Comparison of ENCODE assay signal across 8 cellular contexts in genomic region chr6:122788663-122789062, GRCh38. TPM values are rescaled to one million over a fixed set of nuclear protein-coding genes. Genes with fewer than 3 reads are reported as not detected.
DNase-seq lines count a peak whose midpoint lies in the region; ATAC-seq, FAIRE-seq and TF ChIP-seq lines count a peak whose summit lies in the region.

No MANE protein-coding gene starts in this region.

- H3K4me1 ChIP-seq in K562 (replicated peaks in 1 of 2; ENCODE audit: control insufficient read depth in 2 of 2, insufficient read depth in 2 of 2, low read length in 2 of 2), result peaks cover 6 to 9% of the 10 kb centered on the region in 2 experiments; a peak in 4 of 5 replicates
- H3K4me1 ChIP-seq in lung (ENCODE audit: control insufficient read depth in 2 of 2, insufficient read depth in 2 of 2, low read length in 2 of 2), result peaks cover 0 to 3% of the 10 kb centered on the region in 2 donors
- H3K4me1 ChIP-seq in tibial nerve, result peaks cover 0 to 19% (median 12%) of the 10 kb centered on the region in 4 donors

- H3K9me3 ChIP-seq in K562 (replicated peaks; ENCODE audit: control insufficient read depth, insufficient read depth, low read depth, low read length) (no peaks in the 10 kb centered on the region), lung (ENCODE audit: control insufficient read depth in 2 of 2, insufficient read depth in 1 of 2, low read length in 1 of 2) (no peaks in the 10 kb centered on the region), tibial nerve (no peaks in the 10 kb centered on the region)

- H3K9me1 ChIP-seq in K562 (ENCODE audit: control insufficient read depth, insufficient read depth, low read length), result no peaks in the 10 kb centered on the region

- WGBS in K562 (ENCODE audit: insufficient coverage, low coverage, missing lambda C conversion rate), result 23% methylated on average over 5 of the region's 5 CpGs
- 31 to 33% methylated on average over 5 of the region's 5 CpGs for WGBS in lung, 2 donors
- WGBS in tibial nerve, 2 donors, result 34 to 37% methylated on average over 5 of the region's 5 CpGs

- H3K9ac ChIP-seq in K562 (ENCODE audit: insufficient read depth in 1 of 2, low read depth in 2 of 2, low read length in 2 of 2), result peak overlapping the region in 1 of 2 experiments; percentile 76; a peak in 1 of 4 replicates

- no peaks in the 10 kb centered on the region for H4K20me1 ChIP-seq in K562 (replicated peaks; ENCODE audit: control insufficient read depth, insufficient read depth, low read length)

- peak overlapping the region; percentile 70; the same call in 1 of the 2 replicates for H3K4me3 ChIP-seq in K562
- H3K4me3 ChIP-seq in lung, result peak overlapping the region; percentile 78
- peak overlapping the region; percentile 51 to 88 (median 64) for H3K4me3 ChIP-seq in tibial nerve

- H3K27me3 Mint-ChIP-seq in activated T-cell treated with anti-CD3 and anti-CD28 coated beads, Interleukin-2, amount 50 U/mL, for 4 hours (ENCODE audit: low read depth), result peaks cover 59% of the 10 kb centered on the region

- no TSS peak for BruUV-seq in K562 (replicated peaks; lab: Mats Ljungman, UMichigan)

- POLR2A ChIA-PET in K562 (lab: Yijun Ruan, JAX), result interaction anchor here (0.7 to 0.8 kb wide), 2 partner anchors 76 to 317 kb away, joined by 3 read pairs; partner anchors contain the start of gene SERINC1

- peaks cover 10% of the 10 kb centered on the region for H3K4me1 Mint-ChIP-seq in activated T-cell treated with anti-CD3 and anti-CD28 coated beads, Interleukin-2, amount 50 U/mL, for 4 hours (ENCODE audit: low read depth)

- FAIRE-seq in K562 (lab: Jason Lieb, UNC), result no peak

- no peak for DNase-seq in activated T-cell treated with anti-CD3 and anti-CD28 coated beads, Interleukin-2, amount 50 U/mL, for 4 hours
- DNase-seq in activated T-cell treated with anti-CD3 and anti-CD28 coated beads, Interleukin-2, amount 50 U/mL, for 48 hours, result no peak
- DNase-seq in K562 (ENCODE audit: extremely low read depth in 1 of 4, low spot score in 3 of 4) (no peak), lung (ENCODE audit: low spot score) (no peak), tibial nerve (ENCODE audit: low spot score in 2 of 2) (no peak), dedifferentiated amniotic fluid mesenchymal stem cell (ENCODE audit: extremely low spot score) (no peak), left colon (no peak)

- H3K36me3 Mint-ChIP-seq in activated T-cell treated with anti-CD3 and anti-CD28 coated beads, Interleukin-2, amount 50 U/mL, for 4 hours (ENCODE audit: insufficient read depth), result no peaks in the 10 kb centered on the region

- H2AFZ ChIP-seq in K562 (ENCODE audit: low read depth, low read length), result peak overlapping the region; percentile 99

- TF ChIP-seq RAD21 in K562 (CRISPR knock-in tag; conservative IDR thresholded peaks at IDR 0.05 in 1 of 2, IDR thresholded peaks at IDR 0.05 in 1 of 2), result no peak

- TF ChIP-seq CTCF in K562 (IDR thresholded peaks at IDR 0.05 in 2 of 3, conservative IDR thresholded peaks at IDR 0.05 in 1 of 3; ENCODE audit: insufficient read depth in 2 of 3, low read depth in 1 of 3, low read length in 3 of 3), result no peak
- no peak for TF ChIP-seq CTCF in lung (IDR thresholded peaks at IDR 0.05; ENCODE audit: control extremely low read depth, extremely low read depth)
- no peak for TF ChIP-seq CTCF in tibial nerve (IDR thresholded peaks at IDR 0.05)

- H3K36me3 ChIP-seq in K562 (ENCODE audit: control insufficient read depth, insufficient read depth, low read length) (no peaks in the 10 kb centered on the region), lung (ENCODE audit: control insufficient read depth in 2 of 2, insufficient read depth in 2 of 2, low read length in 2 of 2) (no peaks in the 10 kb centered on the region), tibial nerve (no peaks in the 10 kb centered on the region)

- TF ChIP-seq POLR2A in K562 (conservative IDR thresholded peaks at IDR 0.05) (no peak), tibial nerve (IDR thresholded peaks at IDR 0.05) (no peak)

- CTCF ChIA-PET in K562 (lab: Yijun Ruan, JAX; ENCODE audit: low intra/inter-chr PET ratio), result no interaction called here

- no peak overlapping the region for H3K27ac ChIP-seq in K562 (ENCODE audit: extremely low read depth, low read depth, low read length)
- H3K27ac ChIP-seq in lung (ENCODE audit: low read depth in 1 of 2, low read length in 1 of 2), result peak overlapping the region; percentile 95 to 98
- H3K27ac ChIP-seq in tibial nerve, result peak overlapping the region; percentile 78 to 98 (median 90)

- no peak for ATAC-seq in activated T-cell treated with anti-CD3 and anti-CD28 coated beads, Interleukin-2, amount 50 U/mL, for 4 hours
- ATAC-seq in K562 (no peak), lung (ENCODE audit: insufficient read depth, low FRiP score) (no peak), HG03565 (IDR thresholded peaks at IDR 0.05; ENCODE audit: unreplicated experiment) (no peak), left colon (no peak)

- H3K9me3 Mint-ChIP-seq in activated T-cell treated with anti-CD3 and anti-CD28 coated beads, Interleukin-2, amount 50 U/mL, for 4 hours, result no peaks in the 10 kb centered on the region

- H3K4me2 ChIP-seq in K562 (ENCODE audit: insufficient read depth, low read length), result peak overlapping the region; percentile 92

- H3K79me2 ChIP-seq in K562 (ENCODE audit: control insufficient read depth, insufficient read depth, low read length), result no peaks in the 10 kb centered on the region

- in situ Hi-C loops in K562 (cut with MboI), result no loop called here

- intact Hi-C loops in K562 (cut with micrococcal nuclease) (loop anchor here (2.0 kb wide), 1 partner anchor 50 kb away; no protein-coding TSS in a partner anchor), left colon (cut with DNase I, micrococcal nuclease) (no loop called here)

- peak overlapping the region; percentile 75 for H3K4me3 Mint-ChIP-seq in activated T-cell treated with anti-CD3 and anti-CD28 coated beads, Interleukin-2, amount 50 U/mL, for 4 hours

- H3K27me3 ChIP-seq in K562 (ENCODE audit: control insufficient read depth in 2 of 2, insufficient read depth in 2 of 2, low read length in 2 of 2) (peaks cover 2 to 11% of the 10 kb centered on the region in 2 experiments; a peak in 3 of 5 replicates), lung (ENCODE audit: control insufficient read depth, insufficient read depth) (no peaks in the 10 kb centered on the region), tibial nerve (no peaks in the 10 kb centered on the region)

- TF ChIP-seq EP300 in K562 (IDR thresholded peaks at IDR 0.05; ENCODE audit: low read length), result no peak
- TF ChIP-seq EP300 in tibial nerve (IDR thresholded peaks at IDR 0.05), result no peak

TF ChIP-seq in K562, 482 proteins besides CTCF, POLR2A, EP300 and RAD21 (continues in another document):
- TF ChIP-seq HMGN3 (IDR thresholded peaks at IDR 0.05; ENCODE audit: borderline replicate concordance, extremely low read depth, insufficient read length, low read depth, low read length) (no peak), ZNF717 (CRISPR knock-in tag; IDR thresholded peaks at IDR 0.05) (no peak)

RNA-seq across cellular contexts. Expression of gene SMPDL3A, which starts 0.4 kb away (rescaled TPM):
- under 1 TPM in 1 of 3 donors, not detected in 2; 0.22 TPM for total RNA-seq in activated T-cell treated with anti-CD3 and anti-CD28 coated beads, Interleukin-2, amount 50 U/mL, for 4 hours
- total RNA-seq in K562 (2011; cell fraction: chromatin; rRNA removed; ENCODE audit: low replicate concordance), result 0.25 and 3.2 TPM in 2 replicates
- 0.17 and 0.53 TPM in 2 replicates for total RNA-seq in K562 (2011; cell fraction: nucleolus; rRNA removed)
- total RNA-seq in K562 (2011; cell fraction: nucleoplasm; rRNA removed), result 0.44 and 0.92 TPM in 2 replicates
- 0.23 and 0.53 TPM in 2 replicates for total RNA-seq in K562 (2014; rRNA removed)
- total RNA-seq in K562 (2014; rRNA removed; fragmentation: Illumina TruSeq; extraction: Trizol), result 0.87 and 0.99 TPM in 2 replicates
- total RNA-seq in K562 (2015; rRNA removed; fragmentation: Illumina TruSeq; extraction: Trizol), result 0.49 and 0.54 TPM in 2 replicates
- 0.81 and 0.91 TPM in 2 replicates for total RNA-seq in K562 (2021)
- polyA plus RNA-seq in K562 (2011; rRNA removed), result 0.28 and 0.65 TPM in 2 replicates
- polyA plus RNA-seq in K562 (2011; cell fraction: cytosol; rRNA removed), result 0.22 and 0.63 TPM in 2 replicates
- 0.34 and 0.63 TPM in 2 replicates for polyA plus RNA-seq in K562 (2011; cell fraction: nucleus; rRNA removed)
- polyA plus RNA-seq in K562 (2012), result 0.64 and 1.3 TPM in 2 replicates
- 0.43 and 0.64 TPM in 2 replicates for polyA plus RNA-seq in K562 (2014; fragmentation: Illumina TruSeq; extraction: Trizol)
- under 1 TPM; 0.14 to 0.27 TPM for polyA plus RNA-seq in K562 (2014; fragmentation: Nextera tagmentation; extraction: Ambion mirVana)
- 0.34 and 1.1 TPM in 2 replicates for polyA plus RNA-seq in K562 (2014; rRNA removed)
- polyA minus RNA-seq in K562 (2011; rRNA and poly(A)+ RNA removed), result 0.25 and 0.45 TPM in 2 replicates
- polyA minus RNA-seq in K562 (2011; cell fraction: cytosol; rRNA and poly(A)+ RNA removed), result not detected in 2 replicates
- 0.54 TPM in 1 of 2 replicates, not detected in the other for polyA minus RNA-seq in K562 (2011; cell fraction: nucleus; rRNA and poly(A)+ RNA removed)
- total RNA-seq in lung, result 10 to 100 TPM; 22.4 to 55.2 TPM
- polyA plus RNA-seq in lung, result 10 to 100 TPM; 14.0 to 37.7 TPM
- total RNA-seq in tibial nerve, result 10 to 100 TPM in 2 of 4 donors, 1 to 10 TPM in 2; 8.6 to 14.0 (median 10.5) TPM
- 100 to 1,000 TPM; 129 to 186 TPM for total RNA-seq in left colon

RNA-seq across cellular contexts. Expression of gene FABP7, which starts 9.1 kb away (rescaled TPM):
- total RNA-seq in activated T-cell treated with anti-CD3 and anti-CD28 coated beads, Interleukin-2, amount 50 U/mL, for 4 hours, result not detected
- not detected in 2 replicates for total RNA-seq in K562 (2011; cell fraction: chromatin; rRNA removed; ENCODE audit: low replicate concordance)
- not detected in 2 replicates for total RNA-seq in K562 (2011; cell fraction: nucleolus; rRNA removed)
- not detected in 2 replicates for total RNA-seq in K562 (2011; cell fraction: nucleoplasm; rRNA removed)
- total RNA-seq in K562 (2014; rRNA removed) (not detected in 2 replicates), K562 (2014; rRNA removed; fragmentation: Illumina TruSeq; extraction: Trizol) (not detected in 2 replicates), K562 (2015; rRNA removed; fragmentation: Illumina TruSeq; extraction: Trizol) (not detected in 2 replicates), K562 (2021) (not detected in 2 replicates), lung (10 to 100 TPM in 1 of 2 donors, not detected in 1; 10.4 TPM), tibial nerve (not detected), left colon (not detected)
- polyA plus RNA-seq in K562 (2011; rRNA removed) (not detected in 2 replicates), K562 (2014; fragmentation: Illumina TruSeq; extraction: Trizol) (not detected in 2 replicates), K562 (2014; fragmentation: Nextera tagmentation; extraction: Ambion mirVana) (under 1 TPM; 0.07 to 0.14 TPM), K562 (2014; rRNA removed) (not detected in 2 replicates), lung (under 1 TPM in 1 of 2 donors, not detected in 1; 0.03 TPM)
- polyA plus RNA-seq in K562 (2011; cell fraction: cytosol; rRNA removed), result not detected in 2 replicates
- not detected in 2 replicates for polyA plus RNA-seq in K562 (2011; cell fraction: nucleus; rRNA removed)
- not detected in 2 replicates for polyA plus RNA-seq in K562 (2012)
- polyA minus RNA-seq in K562 (2011; rRNA and poly(A)+ RNA removed), result not detected in 2 replicates
- not detected in 2 replicates for polyA minus RNA-seq in K562 (2011; cell fraction: cytosol; rRNA and poly(A)+ RNA removed)
- polyA minus RNA-seq in K562 (2011; cell fraction: nucleus; rRNA and poly(A)+ RNA removed), result not detected in 2 replicates
